9 cellular contexts compared by ENCODE assay signal in the genomic region with DNA sequence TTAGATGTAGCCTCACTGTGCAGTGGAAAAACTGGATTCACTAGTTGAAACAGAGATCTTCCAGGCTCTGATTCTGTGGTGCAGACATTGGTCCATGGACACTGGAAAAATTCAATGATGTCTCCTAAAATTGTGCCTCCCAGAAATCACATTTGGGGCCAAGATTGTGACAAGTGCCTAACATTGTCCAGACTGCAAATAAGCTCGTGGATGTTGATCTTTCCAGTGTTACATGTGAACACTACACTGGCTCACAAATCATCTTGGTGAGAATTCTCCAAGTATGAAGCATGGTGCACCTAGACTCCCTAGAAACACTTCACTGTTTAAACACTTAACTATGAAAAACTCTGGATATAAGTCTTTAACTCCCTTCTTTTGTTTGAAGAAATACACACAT.
"Had no signal": no experiment of that assay in that cellular context is flagged by ENCODE, and none has a peak within 500 bp of the region (broad histone marks: within the 10 kb centered on the region; RNA-seq: fewer than 3 reads in every experiment).

No MANE protein-coding gene starts in this region.

- H3K4me3 ChIP-seq: GM23248, GM23338, HAP-1 had no signal

- H2AFZ ChIP-seq: GM23248, GM23338 had no signal

- ATAC-seq: GM23338, HCT116 had no signal

- H3K4me2 ChIP-seq: GM23338 had no signal

- H3K9me3 ChIP-seq: HAP-1 had no signal

- H3K36me3 ChIP-seq: HAP-1 had no signal

- H3K4me1 ChIP-seq: HAP-1 had no signal

- DNase-seq: GM23248, GOT3, H7, H9, HCEC 1CT, HFFc6 had no signal

- H3K27ac ChIP-seq: GM23248 had no signal
